ENCODE assay signal across 8 cellular contexts in the genomic region with DNA sequence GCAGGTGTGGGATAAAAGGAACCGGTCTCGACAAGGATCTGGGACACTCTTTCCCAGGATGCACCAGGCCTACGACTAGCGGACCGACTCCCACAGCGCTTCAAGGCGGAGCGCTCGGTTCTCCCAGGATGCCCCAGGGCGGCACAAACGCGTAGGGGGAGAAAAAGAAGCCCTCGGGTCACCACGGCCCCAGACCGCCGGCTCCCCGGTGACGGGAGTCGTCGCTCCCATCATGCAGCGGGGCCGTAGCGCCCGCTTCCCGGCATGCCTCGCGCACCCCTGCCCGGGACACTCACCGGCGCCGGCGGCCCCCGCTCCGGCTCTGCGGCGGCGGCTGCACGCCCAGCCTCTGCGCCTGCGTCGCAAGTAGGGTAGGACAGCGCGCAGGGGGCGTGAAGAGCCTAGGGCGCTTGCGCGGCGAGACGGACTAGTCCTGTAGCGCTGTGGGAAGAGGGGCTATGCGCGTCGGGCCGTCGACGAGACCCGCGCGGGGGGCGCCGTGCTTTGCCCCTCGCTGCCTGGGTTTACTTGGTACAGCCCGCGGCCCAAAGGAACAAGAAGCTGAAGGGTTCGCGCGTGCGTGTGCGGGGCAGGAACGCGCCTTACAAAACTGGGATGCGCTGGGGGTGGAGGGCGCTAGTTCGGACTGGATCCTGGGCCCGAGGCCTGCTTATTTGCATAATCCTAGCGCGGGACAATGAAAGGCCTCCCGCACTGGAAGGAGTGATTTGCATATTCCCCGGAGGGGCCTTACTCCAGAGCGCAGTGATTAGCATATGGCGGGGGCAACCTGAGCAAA. TPM values are rescaled to one million over a fixed set of nuclear protein-coding genes. Genes with fewer than 3 reads are reported as not detected.
A peak's percentile ranks its signal among the peaks of the same experiment; 100 is the strongest.
DNase-seq lines count a peak whose midpoint lies in the region; ATAC-seq, FAIRE-seq and TF ChIP-seq lines count a peak whose summit lies in the region.

TSS of gene ZNF428 (minus strand) at position 368 of the 799 bp plus-strand sequence. CDS start 5,325 bp downstream, outside the sequence.

- peak; percentile 48 for TF ChIP-seq POLR2A in endothelial cell of umbilical vein (IDR thresholded peaks at IDR 0.05; ENCODE audit: low read depth, low read length)

- POLR2A ChIA-PET in endothelial cell of umbilical vein (lab: Charles Lee), result no interaction called here

- CTCF ChIA-PET in Calu3 (lab: Charles Lee) (interaction anchor here (0.5 kb wide), 1 partner anchor 104 kb away, joined by 3 read pairs; no protein-coding TSS in a partner anchor), endothelial cell of umbilical vein (lab: Charles Lee) (no interaction called here)

- peak; percentile 85 for DNase-seq in Calu3
- DNase-seq in HUDEP-2 (lab: John Stamatoyannopoulos, UW; ENCODE audit: unreplicated experiment in 76 of 76), result peak in 75 of 76 experiments; percentile 33 to 97 (median 82)
- peak; percentile 78 for DNase-seq in activated T-cell treated with anti-CD3 and anti-CD28 coated beads for 1 hour (ENCODE audit: low read depth)
- DNase-seq in endothelial cell of umbilical vein (ENCODE audit: low read depth, low spot score), result peak; percentile 95
- DNase-seq in midbrain (lab: John Stamatoyannopoulos, UW), result peak; percentile 96
- DNase-seq in stimulated activated CD8-positive, alpha-beta memory T cell treated with anti-CD3 and anti-CD28 coated beads, Interleukin-15, amount 100 ng/mL, for 48 hours (ENCODE audit: low read depth in 2 of 2), result peak; percentile 85 to 88

- H3K36me3 ChIP-seq in OCI-LY1 (ENCODE audit: insufficient read depth, low read length) (no peaks in the 10 kb centered on the region), endothelial cell of umbilical vein (ENCODE audit: control insufficient read depth in 2 of 2, extremely low read depth in 1 of 2, insufficient read depth in 2 of 2, low read length in 2 of 2) (no peaks in the 10 kb centered on the region)

- no peaks in the 10 kb centered on the region for H3K27me3 ChIP-seq in OCI-LY1 (ENCODE audit: insufficient read depth, low read length)
- no peaks in the 10 kb centered on the region for H3K27me3 ChIP-seq in endothelial cell of umbilical vein (ENCODE audit: control insufficient read depth in 2 of 2, insufficient read depth in 2 of 2, low read length in 2 of 2)

- no peaks in the 10 kb centered on the region for H4K20me1 ChIP-seq in OCI-LY1 (ENCODE audit: insufficient read depth, low read length)
- H4K20me1 ChIP-seq in endothelial cell of umbilical vein (replicated peaks; ENCODE audit: control insufficient read depth, extremely low read depth, insufficient read depth, low read length), result no peaks in the 10 kb centered on the region

- peaks cover 25% of the 10 kb centered on the region for H3K36me3 Mint-ChIP-seq in Calu3 (ENCODE audit: insufficient read depth, unreplicated experiment)

- intact Hi-C loops in Calu3 (cut with micrococcal nuclease; ENCODE audit: unreplicated experiment) (no loop called here), endothelial cell of umbilical vein (cut with micrococcal nuclease) (loop anchor here (1.0 to 2.0 kb wide), 3 partner anchors 23 to 49 kb away; partner anchors contain the start of genes IRGQ, PINLYP, XRCC1 and ZNF576)

- peak within 1 kb of the TSS; percentile 91 for H3K27ac ChIP-seq in OCI-LY1 (ENCODE audit: low read depth, low read length, poor library complexity, severe bottlenecking)
- H3K27ac ChIP-seq in endothelial cell of umbilical vein (ENCODE audit: insufficient read depth, low read depth, low read length), result peak within 1 kb of the TSS; percentile 88

- H3K9me1 ChIP-seq in endothelial cell of umbilical vein (replicated peaks; ENCODE audit: control insufficient read depth, extremely low read depth, insufficient read depth, low read length), result no peaks in the 10 kb centered on the region

- H3K27me3 Mint-ChIP-seq in Calu3 (ENCODE audit: unreplicated experiment), result no peaks in the 10 kb centered on the region

- TF ChIP-seq CTCF in Calu3 (IDR thresholded peaks at IDR 0.05; ENCODE audit: unreplicated experiment), result no peak
- TF ChIP-seq CTCF in OCI-LY1 (IDR thresholded peaks at IDR 0.05; ENCODE audit: low read length), result peak; percentile 9; the same call in 1 of the 2 replicates
- no peak for TF ChIP-seq CTCF in endothelial cell of umbilical vein (IDR thresholded peaks at IDR 0.05; ENCODE audit: extremely low read depth in 1 of 2, insufficient read depth in 1 of 2, low read depth in 1 of 2, low read length in 2 of 2)

- H3K4me1 Mint-ChIP-seq in Calu3 (ENCODE audit: low read depth, unreplicated experiment), result peaks cover 13% of the 10 kb centered on the region

- no peaks in the 10 kb centered on the region for H3K9me2 ChIP-seq in OCI-LY1 (ENCODE audit: low read depth, low read length)

- ATAC-seq in GM21381 (IDR thresholded peaks at IDR 0.05; ENCODE audit: unreplicated experiment), result peak; percentile 70

- H3K79me2 ChIP-seq in OCI-LY1 (ENCODE audit: insufficient read depth, low read length), result peaks cover 35% of the 10 kb centered on the region
- H3K79me2 ChIP-seq in endothelial cell of umbilical vein (ENCODE audit: control insufficient read depth, insufficient read depth, low read length), result peaks cover 24% of the 10 kb centered on the region

- 0 out of 2 replicates have a peak within 1 kb of the TSS, but pooled peaks have one; percentile 16 for H2AFZ ChIP-seq in OCI-LY1 (ENCODE audit: low read length)
- peak within 1 kb of the TSS; percentile 89 for H2AFZ ChIP-seq in endothelial cell of umbilical vein (ENCODE audit: low read depth, low read length)

- no peak for FAIRE-seq in endothelial cell of umbilical vein (lab: Jason Lieb, UNC)

- H3K4me3 ChIP-seq in OCI-LY1 (ENCODE audit: low read depth, low read length, poor library complexity, severe bottlenecking), result peak within 1 kb of the TSS; percentile 66
- H3K4me3 ChIP-seq in endothelial cell of umbilical vein (replicated peaks in 1 of 3; ENCODE audit: insufficient read depth in 1 of 3, low read depth in 1 of 3, low read length in 3 of 3), result peak within 1 kb of the TSS; percentile 31 to 75 (median 47)

- TSS peak; percentile 73 for BruUV-seq in Calu3 (replicated peaks; lab: Mats Ljungman, UMichigan)
- BruUV-seq in endothelial cell of umbilical vein (replicated peaks; lab: Mats Ljungman, UMichigan), result no TSS peak

- H3K4me2 ChIP-seq in OCI-LY1 (ENCODE audit: low read length) (peak within 1 kb of the TSS; percentile 99), endothelial cell of umbilical vein (ENCODE audit: insufficient read depth, low read length) (peak within 1 kb of the TSS; percentile 87)

- no peaks in the 10 kb centered on the region for H3K9me3 ChIP-seq in OCI-LY1 (ENCODE audit: low read length)
- no peaks in the 10 kb centered on the region for H3K9me3 ChIP-seq in endothelial cell of umbilical vein (replicated peaks; ENCODE audit: control insufficient read depth, insufficient read depth, low read length)

- peak within 1 kb of the TSS; percentile 94 for H3K4me3 Mint-ChIP-seq in Calu3 (ENCODE audit: low read depth, unreplicated experiment)

- H3K9ac ChIP-seq in OCI-LY1 (ENCODE audit: low read length) (peak within 1 kb of the TSS; percentile 80), endothelial cell of umbilical vein (replicated peaks; ENCODE audit: extremely low read depth, insufficient read depth, low read length) (peak within 1 kb of the TSS; percentile 95)

- H3K4me1 ChIP-seq in OCI-LY1 (ENCODE audit: insufficient read depth, low read length, severe bottlenecking), result peaks cover 29% of the 10 kb centered on the region
- H3K4me1 ChIP-seq in endothelial cell of umbilical vein (ENCODE audit: control insufficient read depth, extremely low read depth, insufficient read depth, low read length), result peaks cover 12% of the 10 kb centered on the region

- dilution Hi-C loops in endothelial cell of umbilical vein (cut with MboI; ENCODE audit: extremely low pct_ligation_motif_present, low sequenced_read_pairs), result no loop called here

- H3K9me3 Mint-ChIP-seq in Calu3 (ENCODE audit: low read depth, unreplicated experiment), result no peaks in the 10 kb centered on the region

- peaks cover 4% of the 10 kb centered on the region; the same call in 1 of the 2 replicates for H3F3A ChIP-seq in OCI-LY1 (ENCODE audit: insufficient read depth, low read length)

- peak within 1 kb of the TSS; percentile 84 for H3K27ac Mint-ChIP-seq in Calu3 (ENCODE audit: unreplicated experiment)

TF ChIP-seq in endothelial cell of umbilical vein, 7 proteins besides CTCF, POLR2A, EP300 and RAD21:
- no peak for TF ChIP-seq EZH2 (IDR thresholded peaks at IDR 0.05; ENCODE audit: borderline replicate concordance, low read depth, low read length, severe bottlenecking)
- peak; percentile 81 for TF ChIP-seq POLR2AphosphoS5 (IDR thresholded peaks at IDR 0.05; ENCODE audit: insufficient read depth, low read depth, low read length)

RNA-seq across cellular contexts. Expression of gene ZNF428, which starts in this region (rescaled TPM):
- 32.8 and 33.2 TPM in 2 replicates for total RNA-seq in Calu3 (2022)
- total RNA-seq in endothelial cell of umbilical vein, result 51.8 and 56.2 TPM in 2 replicates
- 29.2 and 30.7 TPM in 2 replicates for polyA plus RNA-seq in endothelial cell of umbilical vein
- 36.3 and 53.6 TPM in 2 replicates for polyA plus RNA-seq in endothelial cell of umbilical vein (2011; cell fraction: cytosol; rRNA removed)
- polyA plus RNA-seq in endothelial cell of umbilical vein (2011; cell fraction: nucleus; rRNA removed), result 16.4 and 19.4 TPM in 2 replicates
- 36.4 and 59.1 TPM in 2 replicates for polyA plus RNA-seq in endothelial cell of umbilical vein (2012)
- 6.9 and 13.4 TPM in 2 replicates for polyA minus RNA-seq in endothelial cell of umbilical vein
- polyA minus RNA-seq in endothelial cell of umbilical vein (2011; cell fraction: cytosol; rRNA and poly(A)+ RNA removed), result 2.5 TPM
- 5.4 and 7.9 TPM in 2 replicates for polyA minus RNA-seq in endothelial cell of umbilical vein (2011; cell fraction: nucleus; rRNA and poly(A)+ RNA removed)

Comparison
In these comparisons a context has a peak if more than half of its experiments do, and no peak if none do; other contexts are left out.
1. Peak in every context shown above with its lines: DNase-seq, ATAC-seq, H3K4me3 ChIP-seq and H3K27ac ChIP-seq.